In genomic region chr7:88338521-88338920, GRCh38 we compare ENCODE assay signal across 2 cellular contexts.
TF ChIP-seq lines count a peak whose summit lies in the region.

No MANE protein-coding gene starts in this region.

TF ChIP-seq in liver, 16 proteins besides CTCF, POLR2A, EP300 and RAD21:
- no peak for TF ChIP-seq GABPA (IDR thresholded peaks at IDR 0.05 in 1 of 2, conservative IDR thresholded peaks at IDR 0.05 in 1 of 2)
- no peak for TF ChIP-seq REST (IDR thresholded peaks at IDR 0.05)
- no peak for TF ChIP-seq EGR1 (IDR thresholded peaks at IDR 0.05; ENCODE audit: low read depth in 2 of 2)

TF ChIP-seq in HepG2, 621 proteins besides CTCF, POLR2A, EP300 and RAD21:
- TF ChIP-seq POGZ (CRISPR knock-in tag; IDR thresholded peaks at IDR 0.05), result no peak
- no peak for TF ChIP-seq ZNF720 (CRISPR knock-in tag; IDR thresholded peaks at IDR 0.05)
- no peak for TF ChIP-seq PCBP2 (optimal IDR thresholded peaks at IDR 0.05; ENCODE audit: low read depth, low read length, poor library complexity, severe bottlenecking)
- no peak for TF ChIP-seq SRY (CRISPR knock-in tag; IDR thresholded peaks at IDR 0.05)
- TF ChIP-seq NR0B2 (CRISPR knock-in tag; IDR thresholded peaks at IDR 0.05), result no peak
- no peak for TF ChIP-seq MEIS2 (CRISPR knock-in tag; IDR thresholded peaks at IDR 0.05)
- TF ChIP-seq ZNF841 (CRISPR knock-in tag; IDR thresholded peaks at IDR 0.05; ENCODE audit: borderline replicate concordance), result no peak
- TF ChIP-seq PRPF4 (IDR thresholded peaks at IDR 0.05; ENCODE audit: low read depth, low read length, poor library complexity, severe bottlenecking), result no peak
- no peak for TF ChIP-seq ZNF407 (CRISPR knock-in tag; IDR thresholded peaks at IDR 0.05; ENCODE audit: not compliant biosample characterization)
- TF ChIP-seq SALL1 (CRISPR knock-in tag; IDR thresholded peaks at IDR 0.05), result no peak
- TF ChIP-seq ZNF317 (CRISPR knock-in tag; IDR thresholded peaks at IDR 0.05), result no peak
- TF ChIP-seq THAP11 (CRISPR knock-in tag; IDR thresholded peaks at IDR 0.05), result no peak
